Comparison of ENCODE assay signal across 10 cellular contexts in the genomic region with DNA sequence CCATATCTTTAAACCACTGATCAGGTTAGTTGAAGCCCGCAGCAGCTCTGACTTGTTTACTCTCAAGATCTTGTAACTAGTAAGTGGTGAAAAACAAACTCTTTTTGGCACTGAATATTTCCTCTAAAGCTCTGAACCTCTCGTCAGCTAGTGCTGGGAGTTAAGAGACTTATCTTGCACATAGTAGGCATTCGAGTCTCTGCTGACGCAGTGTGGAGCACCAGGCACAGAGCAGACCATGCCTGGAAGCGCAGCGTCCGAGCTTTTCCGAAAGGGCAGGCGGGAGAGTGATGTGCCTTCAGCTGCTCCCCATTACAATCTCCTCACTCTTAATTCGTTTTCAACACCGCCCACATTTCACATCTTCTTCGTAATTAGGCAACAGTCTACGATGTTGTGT.
A peak's percentile ranks its signal among the peaks of the same experiment; 100 is the strongest.
DNase-seq lines count a peak whose midpoint lies in the region; ATAC-seq and TF ChIP-seq lines count a peak whose summit lies in the region.
"Had no signal": no experiment of that assay in that cellular context is flagged by ENCODE, and none has a peak within 500 bp of the region (broad histone marks: within the 10 kb centered on the region; RNA-seq: fewer than 3 reads in every experiment).

No MANE protein-coding gene starts in this region.

- DNase-seq in activated naive CD4-positive, alpha-beta T cell (lab: John Stamatoyannopoulos, UW), result no peak
- no peak for DNase-seq in activated CD8-positive, alpha-beta T cell treated with anti-CD3 and anti-CD28 coated beads, Interleukin-2, amount 10 ng/mL, durations not matched to agents 7 days and 5 days
- DNase-seq in lung (ENCODE audit: low spot score), result no peak
- no peak for DNase-seq in upper lobe of right lung
- no peak for DNase-seq in T-helper 9 cell
- DNase-seq in progenitor cell of endocrine pancreas (ENCODE audit: low spot score, unreplicated experiment), result no peak
- DNase-seq in GM23338 (ENCODE audit: low spot score), result no peak
- DNase-seq: NCI-H1092, WERI-Rb-1 had no signal

- peaks cover 21% of the 10 kb centered on the region for H3K36me3 Mint-ChIP-seq in activated naive CD4-positive, alpha-beta T cell treated with anti-CD3 and anti-CD28 coated beads, Interleukin-2, amount 50 U/mL, for 24 hours
- peaks cover 69% of the 10 kb centered on the region for H3K36me3 Mint-ChIP-seq in activated CD8-positive, alpha-beta T cell treated with anti-CD3 and anti-CD28 coated beads, Interleukin-2, amount 10 ng/mL, durations not matched to agents 7 days and 5 days (ENCODE audit: low read depth)
- peaks cover 17% of the 10 kb centered on the region for H3K36me3 Mint-ChIP-seq in progenitor cell of endocrine pancreas (ENCODE audit: insufficient read depth)
- peaks cover 18% of the 10 kb centered on the region for H3K36me3 Mint-ChIP-seq in GM23338 (ENCODE audit: low read depth)

- no peak overlapping the region for H3K4me3 Mint-ChIP-seq in activated naive CD4-positive, alpha-beta T cell treated with anti-CD3 and anti-CD28 coated beads, Interleukin-2, amount 50 U/mL, for 24 hours
- no peak overlapping the region for H3K4me3 Mint-ChIP-seq in activated CD8-positive, alpha-beta T cell treated with anti-CD3 and anti-CD28 coated beads, Interleukin-2, amount 10 ng/mL, durations not matched to agents 7 days and 5 days
- no peak overlapping the region for H3K4me3 Mint-ChIP-seq in progenitor cell of endocrine pancreas (ENCODE audit: low read depth)
- no peak overlapping the region for H3K4me3 Mint-ChIP-seq in GM23338

- no peaks in the 10 kb centered on the region for H3K79me2 ChIP-seq in GM23338 (replicated peaks; ENCODE audit: insufficient read depth)

- peak overlapping the region; percentile 47 for H3K27ac Mint-ChIP-seq in activated naive CD4-positive, alpha-beta T cell treated with anti-CD3 and anti-CD28 coated beads, Interleukin-2, amount 50 U/mL, for 24 hours
- H3K27ac Mint-ChIP-seq in activated CD8-positive, alpha-beta T cell treated with anti-CD3 and anti-CD28 coated beads, Interleukin-2, amount 10 ng/mL, durations not matched to agents 7 days and 5 days, result peak overlapping the region; percentile 65
- H3K27ac Mint-ChIP-seq in progenitor cell of endocrine pancreas (no peak overlapping the region), GM23338 (no peak overlapping the region)

- ATAC-seq in activated CD8-positive, alpha-beta T cell treated with anti-CD3 and anti-CD28 coated beads, Interleukin-2, amount 10 ng/mL, durations not matched to agents 7 days and 5 days, result no peak
- ATAC-seq in lung (ENCODE audit: insufficient read depth, low FRiP score) (no peak), upper lobe of right lung (no peak), GM23338 (no peak)

- H3K9me3 Mint-ChIP-seq in activated naive CD4-positive, alpha-beta T cell treated with anti-CD3 and anti-CD28 coated beads, Interleukin-2, amount 50 U/mL, for 24 hours, result no peaks in the 10 kb centered on the region
- H3K9me3 Mint-ChIP-seq in activated CD8-positive, alpha-beta T cell treated with anti-CD3 and anti-CD28 coated beads, Interleukin-2, amount 10 ng/mL, durations not matched to agents 7 days and 5 days (ENCODE audit: insufficient read depth), result no peaks in the 10 kb centered on the region
- H3K9me3 Mint-ChIP-seq in progenitor cell of endocrine pancreas (ENCODE audit: low read depth), result no peaks in the 10 kb centered on the region
- no peaks in the 10 kb centered on the region for H3K9me3 Mint-ChIP-seq in GM23338

- peaks cover 3% of the 10 kb centered on the region; the same call in 1 of the 2 replicates for H3F3A ChIP-seq in GM23338 (replicated peaks; ENCODE audit: low read depth)

- H3K4me3 ChIP-seq in lung, result no peak overlapping the region
- H3K4me3 ChIP-seq in upper lobe of right lung, result no peak overlapping the region
- H3K4me3 ChIP-seq in GM23338, result no peak overlapping the region

- H3K4me2 ChIP-seq in GM23338, result no peak overlapping the region

- H3K27ac ChIP-seq in lung (ENCODE audit: low read depth in 1 of 2, low read length in 1 of 2) (peak overlapping the region; percentile 30), upper lobe of right lung (peak overlapping the region; percentile 24), GM23338 (ENCODE audit: low read depth) (no peak overlapping the region)
- H3K27ac ChIP-seq: WERI-Rb-1 had no signal

- WGBS in lung, 2 donors, result 78 to 82% methylated on average over 13 of the region's 13 CpGs

- peaks cover 29% of the 10 kb centered on the region for H3K4me1 Mint-ChIP-seq in activated naive CD4-positive, alpha-beta T cell treated with anti-CD3 and anti-CD28 coated beads, Interleukin-2, amount 50 U/mL, for 24 hours
- H3K4me1 Mint-ChIP-seq in activated CD8-positive, alpha-beta T cell treated with anti-CD3 and anti-CD28 coated beads, Interleukin-2, amount 10 ng/mL, durations not matched to agents 7 days and 5 days (ENCODE audit: low read depth), result peaks cover 86% of the 10 kb centered on the region
- no peaks in the 10 kb centered on the region for H3K4me1 Mint-ChIP-seq in progenitor cell of endocrine pancreas (ENCODE audit: low read depth)
- H3K4me1 Mint-ChIP-seq in GM23338, result peaks cover 7% of the 10 kb centered on the region; the same call in 1 of the 3 replicates

- H3K9me3 ChIP-seq in lung (ENCODE audit: control insufficient read depth in 2 of 2, insufficient read depth in 1 of 2, low read length in 1 of 2) (no peaks in the 10 kb centered on the region), upper lobe of right lung (no peaks in the 10 kb centered on the region)

- H2AFZ ChIP-seq in GM23338, result no peak overlapping the region

- intact Hi-C loops in upper lobe of right lung (cut with DNase I), result no loop called here

- peaks cover 10% of the 10 kb centered on the region for H4K20me1 ChIP-seq in GM23338 (replicated peaks; ENCODE audit: insufficient read depth)

- H3K4me1 ChIP-seq in lung (ENCODE audit: control insufficient read depth in 2 of 2, insufficient read depth in 2 of 2, low read length in 2 of 2), result peaks cover 3 to 11% of the 10 kb centered on the region in 2 donors
- H3K4me1 ChIP-seq in upper lobe of right lung, result peaks cover 36% of the 10 kb centered on the region
- H3K4me1 ChIP-seq in GM23338 (ENCODE audit: insufficient read depth), result no peaks in the 10 kb centered on the region; the same call in 1 of the 2 replicates

- H3K27me3 ChIP-seq in lung (ENCODE audit: control insufficient read depth, insufficient read depth) (no peaks in the 10 kb centered on the region), upper lobe of right lung (no peaks in the 10 kb centered on the region), GM23338 (ENCODE audit: insufficient read depth) (no peaks in the 10 kb centered on the region)

- peaks cover 3 to 8% of the 10 kb centered on the region in 2 donors for H3K36me3 ChIP-seq in lung (ENCODE audit: control insufficient read depth in 2 of 2, insufficient read depth in 2 of 2, low read length in 2 of 2)
- H3K36me3 ChIP-seq in upper lobe of right lung, result peaks cover 15% of the 10 kb centered on the region
- no peaks in the 10 kb centered on the region; the same call in 1 of the 2 replicates for H3K36me3 ChIP-seq in GM23338 (ENCODE audit: insufficient read depth)

- H3K9me2 ChIP-seq in GM23338 (ENCODE audit: insufficient read depth), result no peaks in the 10 kb centered on the region

- CTCF ChIA-PET in activated CD8-positive, alpha-beta T cell treated with anti-CD3 and anti-CD28 coated beads, Interleukin-2, amount 10 ng/mL, durations not matched to agents 7 days and 5 days (lab: Charles Lee), result interaction anchor here (0.9 to 2.9 kb wide), 11 partner anchors 9 to 187 kb away, joined by 3 to 17 read pairs (median 7); partner anchors contain the start of gene HIC1

- POLR2A ChIA-PET in activated CD8-positive, alpha-beta T cell treated with anti-CD3 and anti-CD28 coated beads, Interleukin-2, amount 10 ng/mL, durations not matched to agents 7 days and 5 days (lab: Charles Lee), result interaction anchor here (0.7 to 1.4 kb wide), 5 partner anchors 14 to 185 kb away, joined by 3 to 7 read pairs (median 4); no protein-coding TSS in a partner anchor

- H3K27me3 Mint-ChIP-seq in activated naive CD4-positive, alpha-beta T cell treated with anti-CD3 and anti-CD28 coated beads, Interleukin-2, amount 50 U/mL, for 24 hours, result no peaks in the 10 kb centered on the region
- no peaks in the 10 kb centered on the region for H3K27me3 Mint-ChIP-seq in activated CD8-positive, alpha-beta T cell treated with anti-CD3 and anti-CD28 coated beads, Interleukin-2, amount 10 ng/mL, durations not matched to agents 7 days and 5 days (ENCODE audit: low read depth)
- H3K27me3 Mint-ChIP-seq in progenitor cell of endocrine pancreas, result no peaks in the 10 kb centered on the region
- H3K27me3 Mint-ChIP-seq in GM23338 (ENCODE audit: insufficient read depth, low read depth, poor library complexity), result peaks cover 1% of the 10 kb centered on the region

- TF ChIP-seq CTCF in lung (IDR thresholded peaks at IDR 0.05; ENCODE audit: control extremely low read depth, extremely low read depth) (no peak), upper lobe of right lung (IDR thresholded peaks at IDR 0.05) (no peak), progenitor cell of endocrine pancreas (IDR thresholded peaks at IDR 0.05; ENCODE audit: unreplicated experiment) (no peak), GM23338 (conservative IDR thresholded peaks at IDR 0.05; ENCODE audit: low read depth in 2 of 2) (no peak)

TF ChIP-seq in GM23338, 12 proteins besides CTCF, POLR2A, EP300 and RAD21 (continues in another document):
- TF ChIP-seq ZNF114 (CRISPR knock-in tag; IDR thresholded peaks at IDR 0.05), result no peak
- TF ChIP-seq NANOG (IDR thresholded peaks at IDR 0.05; ENCODE audit: borderline replicate concordance), result no peak
- TF ChIP-seq POLR2AphosphoS5 (IDR thresholded peaks at IDR 0.05; ENCODE audit: low read depth), result no peak
- no peak for TF ChIP-seq EZH2 (IDR thresholded peaks at IDR 0.05; ENCODE audit: low read depth, unreplicated experiment)
- TF ChIP-seq EZH2phosphoT487 (IDR thresholded peaks at IDR 0.05; ENCODE audit: unreplicated experiment), result no peak
- no peak for TF ChIP-seq JUNB (IDR thresholded peaks at IDR 0.05; ENCODE audit: unreplicated experiment)
- TF ChIP-seq CREB1 (CRISPR knock-in tag; IDR thresholded peaks at IDR 0.05; ENCODE audit: low read depth), result no peak

Comparison
In these comparisons a context has a peak if more than half of its experiments do, and no peak if none do; other contexts are left out.
1. H3K27ac Mint-ChIP-seq: peak in activated naive CD4-positive, alpha-beta T cell treated with anti-CD3 and anti-CD28 coated beads, Interleukin-2, amount 50 U/mL, for 24 hours (single experiment) and activated CD8-positive, alpha-beta T cell treated with anti-CD3 and anti-CD28 coated beads, Interleukin-2, amount 10 ng/mL, durations not matched to agents 7 days and 5 days (single experiment); none in progenitor cell of endocrine pancreas (single experiment) and GM23338 (single experiment).